In the genomic region with DNA sequence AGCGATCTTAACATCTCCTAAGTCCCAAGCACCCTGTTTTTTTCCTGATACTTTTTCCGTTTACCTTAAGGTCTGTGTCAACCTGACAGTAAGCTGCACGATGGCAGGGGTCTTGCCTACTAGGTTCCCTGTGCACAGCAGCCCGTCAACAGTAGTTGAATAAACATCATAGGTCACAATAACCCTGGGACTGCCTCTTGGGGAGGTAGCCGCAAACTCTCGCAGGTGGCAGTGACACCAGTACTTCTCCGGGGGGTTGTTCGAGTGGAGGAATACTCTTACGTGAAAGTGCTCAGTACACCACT, we compare ENCODE assay signal across 8 cellular contexts. TPM values are rescaled to one million over a fixed set of nuclear protein-coding genes. Genes with fewer than 3 reads are reported as not detected.
DNase-seq lines count a peak whose midpoint lies in the region; ATAC-seq and TF ChIP-seq lines count a peak whose summit lies in the region.

No MANE protein-coding gene starts in this region.

- 0% methylated on average over 9 of the region's 9 CpGs for WGBS in right lobe of liver (ENCODE audit: insufficient coverage, low coverage, low lambda C conversion rate, missing lambda C conversion rate)
- 1% methylated on average over 8 to 9 of the region's 9 CpGs for WGBS in upper lobe of left lung, 2 donors

- H3K4me3 ChIP-seq in ascending aorta (peak overlapping the region; percentile 88 to 95), right lobe of liver (peak overlapping the region; percentile 88 to 95 (median 89)), upper lobe of left lung (peak overlapping the region; percentile 73 to 89 (median 80))

- peaks cover 0 to 5% of the 10 kb centered on the region in 2 donors for H3K36me3 ChIP-seq in ascending aorta
- H3K36me3 ChIP-seq in right lobe of liver: no peaks in the 10 kb centered on the region
- no peaks in the 10 kb centered on the region for H3K36me3 ChIP-seq in upper lobe of left lung

- H3K9me3 ChIP-seq in ascending aorta (no peaks in the 10 kb centered on the region), right lobe of liver (no peaks in the 10 kb centered on the region), upper lobe of left lung (no peaks in the 10 kb centered on the region)

- peaks cover 0 to 20% of the 10 kb centered on the region in 2 donors for H3K4me1 ChIP-seq in ascending aorta
- H3K4me1 ChIP-seq in right lobe of liver: peaks cover 0 to 38% (median 14%) of the 10 kb centered on the region in 4 donors
- peaks cover 32 to 50% (median 39%) of the 10 kb centered on the region in 4 donors for H3K4me1 ChIP-seq in upper lobe of left lung

- TF ChIP-seq CTCF in ascending aorta (IDR thresholded peaks at IDR 0.05) (no peak), right lobe of liver (IDR thresholded peaks at IDR 0.05) (no peak), upper lobe of left lung (IDR thresholded peaks at IDR 0.05) (no peak)

- ATAC-seq in GM19328 (IDR thresholded peaks at IDR 0.05; ENCODE audit: unreplicated experiment) (peak; percentile 36), HG03280 (IDR thresholded peaks at IDR 0.05; ENCODE audit: unreplicated experiment) (peak; percentile 51), right lobe of liver (peak; percentile 49 to 70 (median 63)), upper lobe of left lung (ENCODE audit: low FRiP score in 2 of 2) (peak; percentile 23 to 52)

- H3K27ac ChIP-seq in ascending aorta: peak overlapping the region; percentile 95 to 97
- H3K27ac ChIP-seq in right lobe of liver: peak overlapping the region; percentile 82 to 93 (median 86)
- H3K27ac ChIP-seq in upper lobe of left lung: peak overlapping the region; percentile 96 to 99 (median 98)

- TF ChIP-seq EP300 in upper lobe of left lung (IDR thresholded peaks at IDR 0.05): no peak

- DNase-seq in AG08395 (ENCODE audit: low spot score): peak; percentile 7
- no peak for DNase-seq in ascending aorta (ENCODE audit: low spot score in 2 of 2)
- DNase-seq in right lobe of liver: no peak
- DNase-seq in upper lobe of left lung: no peak
- DNase-seq in COR-L47 (lab: John Stamatoyannopoulos, UW): no peak
- no peak for DNase-seq in NCI-H446 (lab: John Stamatoyannopoulos, UW)

- H3K27me3 ChIP-seq in ascending aorta (no peaks in the 10 kb centered on the region), right lobe of liver (no peaks in the 10 kb centered on the region), upper lobe of left lung (no peaks in the 10 kb centered on the region)

- no peak for TF ChIP-seq POLR2A in right lobe of liver (IDR thresholded peaks at IDR 0.05)
- no peak for TF ChIP-seq POLR2A in upper lobe of left lung (IDR thresholded peaks at IDR 0.05)

- intact Hi-C loops in ascending aorta (cut with DNase I): no loop called here
- intact Hi-C loops in right lobe of liver (cut with DNase I): no loop called here

RNA-seq across cellular contexts. Expression of gene PDCD6IP, which starts 0.4 kb away (rescaled TPM):
- 347 TPM for total RNA-seq in ascending aorta
- 100 to 1,000 TPM in 5 of 6 experiments, 10 to 100 TPM in 1; 83.0 to 140 (median 116) TPM for total RNA-seq in right lobe of liver
- 100 to 1,000 TPM; 120 to 289 (median 259) TPM for total RNA-seq in upper lobe of left lung
